Comparison of ENCODE assay signal across 15 cellular contexts in genomic region chr6:130098317-130098716, GRCh38.
"Had no signal": no experiment of that assay in that cellular context is flagged by ENCODE, and none has a peak within 500 bp of the region (broad histone marks: within the 10 kb centered on the region; RNA-seq: fewer than 3 reads in every experiment).

No MANE protein-coding gene starts in this region.

- DNase-seq: activated CD4-positive, CD25-positive, alpha-beta regulatory T cell treated with anti-CD3 and anti-CD28 coated beads, Interleukin-2, amount 50 U/mL, for 72 hours; activated naive CD4-positive, alpha-beta T cell; activated naive CD8-positive, alpha-beta T cell treated with anti-CD3 and anti-CD28 coated beads, Interleukin-2, amount 10 ng/mL, durations not matched to agents 7 days and 5 days; cortex of kidney; effector memory CD4-positive, alpha-beta T cell; foreskin melanocyte; left ventricle myocardium superior; mesenchymal stem cell; natural killer cell; stimulated activated CD4-positive, alpha-beta T cell treated with anti-CD3 and anti-CD28 coated beads, Interleukin-12 subunit alpha, Interleukin-12 subunit beta, amount 100 ng/mL, for 4 hours; stimulated activated CD4-positive, alpha-beta T cell treated with anti-CD3 and anti-CD28 coated beads, Interleukin-2, amount 100 ng/mL, for 24 hours; stomach; testis had no signal

- H3K9me3 Mint-ChIP-seq: activated naive CD8-positive, alpha-beta T cell treated with anti-CD3 and anti-CD28 coated beads, Interleukin-2, amount 10 ng/mL, durations not matched to agents 7 days and 5 days; activated T-helper 1 cell treated with anti-CD3 and anti-CD28 coated beads, Interleukin-12 subunit alpha, Interleukin-12 subunit beta, Interleukin-2, Interleukin-4 antibody, amounts not matched to agents 30 ng/mL and 10 ng/mL and 1 ng/mL, durations not matched to agents 14 hours and 24 hours and 36 hours; brain; natural killer cell had no signal

- H3K27ac ChIP-seq: stomach, testis had no signal

- H3K27me3 ChIP-seq: stomach, testis had no signal

- H3K4me1 ChIP-seq: stomach, testis had no signal

- H3K9me3 ChIP-seq: stomach, testis had no signal

- ATAC-seq: left ventricle myocardium superior had no signal

- H3K4me3 Mint-ChIP-seq: activated naive CD8-positive, alpha-beta T cell treated with anti-CD3 and anti-CD28 coated beads, Interleukin-2, amount 10 ng/mL, durations not matched to agents 7 days and 5 days; activated T-helper 1 cell treated with anti-CD3 and anti-CD28 coated beads, Interleukin-12 subunit alpha, Interleukin-12 subunit beta, Interleukin-2, Interleukin-4 antibody, amounts not matched to agents 30 ng/mL and 10 ng/mL and 1 ng/mL, durations not matched to agents 14 hours and 24 hours and 36 hours; brain; natural killer cell had no signal

- H3K27ac Mint-ChIP-seq: activated naive CD8-positive, alpha-beta T cell treated with anti-CD3 and anti-CD28 coated beads, Interleukin-2, amount 10 ng/mL, durations not matched to agents 7 days and 5 days; activated T-helper 1 cell treated with anti-CD3 and anti-CD28 coated beads, Interleukin-12 subunit alpha, Interleukin-12 subunit beta, Interleukin-2, Interleukin-4 antibody, amounts not matched to agents 30 ng/mL and 10 ng/mL and 1 ng/mL, durations not matched to agents 14 hours and 24 hours and 36 hours; brain; natural killer cell had no signal

- H3K4me3 ChIP-seq: stomach, testis had no signal

- H3K27me3 Mint-ChIP-seq: activated naive CD8-positive, alpha-beta T cell treated with anti-CD3 and anti-CD28 coated beads, Interleukin-2, amount 10 ng/mL, durations not matched to agents 7 days and 5 days; brain had no signal
